9 cellular contexts compared by ENCODE assay signal in genomic region chr5:143245929-143246561, GRCh38.
DNase-seq lines count a peak whose midpoint lies in the region; ATAC-seq, FAIRE-seq and TF ChIP-seq lines count a peak whose summit lies in the region.
"Had no signal": no experiment of that assay in that cellular context is flagged by ENCODE, and none has a peak within 500 bp of the region (broad histone marks: within the 10 kb centered on the region; RNA-seq: fewer than 3 reads in every experiment).

No MANE protein-coding gene starts in this region.

- peak overlapping the region; percentile 54 for H3K4me3 Mint-ChIP-seq in Calu3 (ENCODE audit: low read depth, unreplicated experiment)
- H3K4me3 Mint-ChIP-seq in astrocyte (ENCODE audit: unreplicated experiment), result no peak overlapping the region

- peaks cover 23% of the 10 kb centered on the region for H3K36me3 Mint-ChIP-seq in Calu3 (ENCODE audit: insufficient read depth, unreplicated experiment)
- no peaks in the 10 kb centered on the region for H3K36me3 Mint-ChIP-seq in astrocyte (ENCODE audit: low read depth, unreplicated experiment)

- BruUV-seq in Calu3 (replicated peaks; lab: Mats Ljungman, UMichigan), result no TSS peak

- H3K4me1 Mint-ChIP-seq in Calu3 (ENCODE audit: low read depth, unreplicated experiment) (peaks cover 65% of the 10 kb centered on the region), astrocyte (ENCODE audit: low read depth, unreplicated experiment) (peaks cover 56% of the 10 kb centered on the region)

- CTCF ChIA-PET in Calu3 (lab: Charles Lee), result interaction anchor here (1.0 to 2.0 kb wide), 3 partner anchors 12 to 243 kb away, joined by 4 to 7 read pairs (median 4); no protein-coding TSS in a partner anchor

- H3K79me2 ChIP-seq in astrocyte (ENCODE audit: insufficient read depth, low read length), result no peaks in the 10 kb centered on the region

- no peaks in the 10 kb centered on the region for H3K36me3 ChIP-seq in astrocyte (ENCODE audit: insufficient read depth, low read length)
- H3K36me3 ChIP-seq in mesodermal cell (ENCODE audit: control insufficient read depth, insufficient read depth, low read length), result no peaks in the 10 kb centered on the region
- H3K36me3 ChIP-seq: thoracic aorta had no signal

- no peak for ATAC-seq in GM19452 (IDR thresholded peaks at IDR 0.05; ENCODE audit: unreplicated experiment)
- ATAC-seq in HG03565 (IDR thresholded peaks at IDR 0.05; ENCODE audit: unreplicated experiment), result no peak
- no peak for ATAC-seq in GM18907 (IDR thresholded peaks at IDR 0.05; ENCODE audit: unreplicated experiment)
- no peak for ATAC-seq in GM18858 (IDR thresholded peaks at IDR 0.05; ENCODE audit: unreplicated experiment)

- WGBS in mesodermal cell (ENCODE audit: insufficient coverage in 2 of 2), 2 experiments, result 92 to 99% methylated on average over 8 to 9 of the region's 11 CpGs

- H4K20me1 ChIP-seq in astrocyte (ENCODE audit: insufficient read depth, low read length), result no peaks in the 10 kb centered on the region

- H3K27me3 Mint-ChIP-seq in Calu3 (ENCODE audit: unreplicated experiment) (no peaks in the 10 kb centered on the region), astrocyte (ENCODE audit: low read depth, unreplicated experiment) (no peaks in the 10 kb centered on the region)

- peak overlapping the region; percentile 56 for H3K4me2 ChIP-seq in astrocyte (ENCODE audit: low read length)

- peak; percentile 81 for DNase-seq in Calu3
- DNase-seq in NCI-H146 (lab: John Stamatoyannopoulos, UW), result peak; percentile 96
- peak; percentile 97 for DNase-seq in astrocyte (ENCODE audit: low read depth)

- peak overlapping the region; percentile 54 for H3K27ac Mint-ChIP-seq in Calu3 (ENCODE audit: unreplicated experiment)
- peak overlapping the region; percentile 95 for H3K27ac Mint-ChIP-seq in astrocyte (ENCODE audit: unreplicated experiment)

- H3K9me3 Mint-ChIP-seq in Calu3 (ENCODE audit: low read depth, unreplicated experiment) (peaks cover 6% of the 10 kb centered on the region), astrocyte (ENCODE audit: unreplicated experiment) (peaks cover 2% of the 10 kb centered on the region)

- intact Hi-C loops in Calu3 (cut with micrococcal nuclease; ENCODE audit: unreplicated experiment), result loop anchor here (10.0 kb wide), 2 partner anchors 149 to 259 kb away; no protein-coding TSS in a partner anchor

- H3K9ac ChIP-seq in astrocyte (ENCODE audit: low read length), result peak overlapping the region; percentile 84

- H3K4me1 ChIP-seq in astrocyte (ENCODE audit: insufficient read depth, low read length) (peaks cover 62% of the 10 kb centered on the region), mesodermal cell (ENCODE audit: control insufficient read depth, insufficient read depth, low read length, poor library complexity, severe bottlenecking) (peaks cover 27% of the 10 kb centered on the region)

- no peak overlapping the region for H2AFZ ChIP-seq in astrocyte (ENCODE audit: low read depth, low read length)

- H3K27me3 ChIP-seq in astrocyte (ENCODE audit: insufficient read depth, low read length), result no peaks in the 10 kb centered on the region

- no peak for TF ChIP-seq CTCF in Calu3 (IDR thresholded peaks at IDR 0.05; ENCODE audit: unreplicated experiment)
- TF ChIP-seq CTCF in astrocyte (IDR thresholded peaks at IDR 0.05; ENCODE audit: insufficient read depth, low read depth, low read length), result no peak

- no peaks in the 10 kb centered on the region for H3K9me3 ChIP-seq in astrocyte (ENCODE audit: insufficient read depth, low read depth, low read length)
- peaks cover 9% of the 10 kb centered on the region for H3K9me3 ChIP-seq in mesodermal cell (ENCODE audit: control insufficient read depth, low read length)
- H3K9me3 ChIP-seq: thoracic aorta had no signal

- FAIRE-seq in astrocyte (lab: Jason Lieb, UNC), result peak; percentile 55

- H3K4me3 ChIP-seq in astrocyte (ENCODE audit: insufficient read depth, low read depth, low read length) (no peak overlapping the region), mesodermal cell (ENCODE audit: extremely low read depth, insufficient read depth, low read length, poor library complexity, severe bottlenecking) (no peak overlapping the region)
- H3K4me3 ChIP-seq: thoracic aorta had no signal

- peak overlapping the region; percentile 99 for H3K27ac ChIP-seq in astrocyte (ENCODE audit: low read depth, low read length)
- peak overlapping the region; percentile 30 for H3K27ac ChIP-seq in mesodermal cell (ENCODE audit: low read depth, low read length, severe bottlenecking)
- H3K27ac ChIP-seq: thoracic aorta had no signal
